Comparison of ENCODE assay signal across 22 cellular contexts in the genomic region with DNA sequence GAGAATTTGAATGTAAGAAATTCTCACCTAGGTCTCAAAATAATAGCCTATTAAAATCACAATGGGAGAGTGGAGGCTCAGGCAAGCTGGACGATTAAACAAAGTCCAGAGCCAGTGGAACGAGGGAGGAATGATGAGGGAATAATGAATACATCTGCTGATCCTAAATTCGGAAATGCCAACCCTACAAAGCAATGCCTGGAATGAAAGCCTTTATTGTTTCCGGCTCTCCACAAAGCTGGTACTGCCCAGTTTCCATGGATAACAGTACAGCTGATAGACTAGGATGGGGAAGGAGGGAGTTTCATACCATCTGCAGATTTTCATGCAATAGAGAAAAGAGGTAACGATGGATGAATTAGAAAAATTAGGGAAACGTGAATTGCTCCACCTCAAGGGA.
DNase-seq lines count a peak whose midpoint lies in the region; ATAC-seq and TF ChIP-seq lines count a peak whose summit lies in the region.
"Had no signal": no experiment of that assay in that cellular context is flagged by ENCODE, and none has a peak within 500 bp of the region (broad histone marks: within the 10 kb centered on the region; RNA-seq: fewer than 3 reads in every experiment).

No MANE protein-coding gene starts in this region.

- DNase-seq in Ammon's horn (ENCODE audit: low spot score) = peak; percentile 50
- DNase-seq in SK-MEL-5 (ENCODE audit: low read depth, low spot score) = peak; percentile 73
- DNase-seq in medulla oblongata (ENCODE audit: extremely low spot score) = peak; percentile 77
- DNase-seq in pons (ENCODE audit: low spot score) = peak; percentile 91
- no peak for DNase-seq in G401 (ENCODE audit: low spot score)
- no peak for DNase-seq in HT-29 (ENCODE audit: low spot score)
- DNase-seq in activated CD4-positive, alpha-beta memory T cell treated with anti-CD3 and anti-CD28 coated beads, Interleukin-2, amount 10 ng/mL, durations not matched to agents 7 days and 5 days = no peak
- DNase-seq in upper lobe of right lung = no peak
- DNase-seq: 8988T; CD4-positive, CD25-positive, alpha-beta regulatory T cell; H7; MM.1S; NCI-H2029; NCI-H446 treated with DMSO at 0.1 percent for 48 hours; NCI-H526 treated with DMSO at 0.1 percent for 48 hours; SHP77 treated with DMSO at 0.1 percent for 48 hours had no signal

- no peaks in the 10 kb centered on the region for H3K27me3 Mint-ChIP-seq in activated CD4-positive, alpha-beta memory T cell treated with anti-CD3 and anti-CD28 coated beads, Interleukin-2, amount 10 ng/mL, durations not matched to agents 7 days and 5 days
- H3K27me3 Mint-ChIP-seq: CD4-positive, CD25-positive, alpha-beta regulatory T cell; IgD-negative memory B cell had no signal

- H3K27me3 ChIP-seq in upper lobe of right lung = no peaks in the 10 kb centered on the region
- H3K27me3 ChIP-seq: BLaER1 had no signal

- intact Hi-C loops in upper lobe of right lung (cut with DNase I) = no loop called here

- H3K4me1 ChIP-seq in upper lobe of right lung = no peaks in the 10 kb centered on the region
- H3K4me1 ChIP-seq: BLaER1 had no signal

- no peak for ATAC-seq in upper lobe of right lung
- ATAC-seq: Panc1 had no signal

- no peaks in the 10 kb centered on the region for H3K36me3 ChIP-seq in upper lobe of right lung
- H3K36me3 ChIP-seq: BLaER1 had no signal

- no peak overlapping the region for H3K27ac ChIP-seq in upper lobe of right lung
- H3K27ac ChIP-seq: BLaER1, KMS-11, RWPE1, SK-N-MC had no signal

- no peaks in the 10 kb centered on the region for H3K9me3 ChIP-seq in upper lobe of right lung
- H3K9me3 ChIP-seq: BLaER1 had no signal

- no peaks in the 10 kb centered on the region for H3K4me1 Mint-ChIP-seq in activated CD4-positive, alpha-beta memory T cell treated with anti-CD3 and anti-CD28 coated beads, Interleukin-2, amount 10 ng/mL, durations not matched to agents 7 days and 5 days
- H3K4me1 Mint-ChIP-seq: CD4-positive, CD25-positive, alpha-beta regulatory T cell had no signal

- TF ChIP-seq CTCF in upper lobe of right lung (IDR thresholded peaks at IDR 0.05) = no peak

- no peaks in the 10 kb centered on the region for H3K36me3 Mint-ChIP-seq in activated CD4-positive, alpha-beta memory T cell treated with anti-CD3 and anti-CD28 coated beads, Interleukin-2, amount 10 ng/mL, durations not matched to agents 7 days and 5 days (ENCODE audit: low read depth)
- H3K36me3 Mint-ChIP-seq: CD4-positive, CD25-positive, alpha-beta regulatory T cell had no signal

- no peak overlapping the region for H3K4me3 ChIP-seq in upper lobe of right lung
- H3K4me3 ChIP-seq: BLaER1, SK-N-MC had no signal

- H3K9me3 Mint-ChIP-seq in activated CD4-positive, alpha-beta memory T cell treated with anti-CD3 and anti-CD28 coated beads, Interleukin-2, amount 10 ng/mL, durations not matched to agents 7 days and 5 days = peaks cover 12% of the 10 kb centered on the region

- H3K27ac Mint-ChIP-seq in activated CD4-positive, alpha-beta memory T cell treated with anti-CD3 and anti-CD28 coated beads, Interleukin-2, amount 10 ng/mL, durations not matched to agents 7 days and 5 days = no peak overlapping the region
- H3K27ac Mint-ChIP-seq: CD4-positive, CD25-positive, alpha-beta regulatory T cell; IgD-negative memory B cell had no signal

- POLR2A ChIA-PET in activated CD4-positive, alpha-beta memory T cell treated with anti-CD3 and anti-CD28 coated beads, Interleukin-2, amount 10 ng/mL, durations not matched to agents 7 days and 5 days (lab: Charles Lee) = no interaction called here

- H3K4me3 Mint-ChIP-seq in activated CD4-positive, alpha-beta memory T cell treated with anti-CD3 and anti-CD28 coated beads, Interleukin-2, amount 10 ng/mL, durations not matched to agents 7 days and 5 days = no peak overlapping the region
- H3K4me3 Mint-ChIP-seq: CD4-positive, CD25-positive, alpha-beta regulatory T cell; IgD-negative memory B cell had no signal

- CTCF ChIA-PET in activated CD4-positive, alpha-beta memory T cell treated with anti-CD3 and anti-CD28 coated beads, Interleukin-2, amount 10 ng/mL, durations not matched to agents 7 days and 5 days (lab: Charles Lee) = no interaction called here

- in situ Hi-C loops in SK-MEL-5 (cut with HindIII; ENCODE audit: low pct_unique_long_range_greater_than_20kb, low sequenced_read_pairs) (no loop called here), G401 (cut with HindIII; ENCODE audit: low sequenced_read_pairs) (no loop called here)

Comparison
In these comparisons a context has a peak if more than half of its experiments do, and no peak if none do; other contexts are left out.
1. DNase-seq: peak in Ammon's horn (single experiment), SK-MEL-5 (single experiment), medulla oblongata (single experiment) and pons (single experiment); none in G401 (single experiment), HT-29 (single experiment), activated CD4-positive, alpha-beta memory T cell treated with anti-CD3 and anti-CD28 coated beads, Interleukin-2, amount 10 ng/mL, durations not matched to agents 7 days and 5 days (single experiment) and upper lobe of right lung (single experiment).